9 cellular contexts compared by ENCODE assay signal in genomic region chr1:46520063-46520911, GRCh38. TPM values are rescaled to one million over a fixed set of nuclear protein-coding genes. Genes with fewer than 3 reads are reported as not detected.
A peak's percentile ranks its signal among the peaks of the same experiment; 100 is the strongest.
DNase-seq lines count a peak whose midpoint lies in the region; ATAC-seq and TF ChIP-seq lines count a peak whose summit lies in the region.
"Had no signal": no experiment of that assay in that cellular context is flagged by ENCODE, and none has a peak within 500 bp of the region (broad histone marks: within the 10 kb centered on the region; RNA-seq: fewer than 3 reads in every experiment).

No MANE protein-coding gene starts in this region.

- H3K27ac ChIP-seq in brain microvascular endothelial cell: no peak overlapping the region

- TF ChIP-seq CTCF in brain microvascular endothelial cell (IDR thresholded peaks at IDR 0.05; ENCODE audit: low read depth, low read length, missing control alignments): no peak

- in situ Hi-C loops in brain microvascular endothelial cell (cut with HindIII; ENCODE audit: low pct_ligation_motif_present, low sequenced_read_pairs): no loop called here

- H3K9me3 ChIP-seq in MG63: no peaks in the 10 kb centered on the region

- ATAC-seq in GM18873 (IDR thresholded peaks at IDR 0.05; ENCODE audit: low FRiP score, unreplicated experiment) (no peak), HG02870 (IDR thresholded peaks at IDR 0.05; ENCODE audit: unreplicated experiment) (no peak)

- H3K4me3 ChIP-seq in MG63 (no peak overlapping the region), brain microvascular endothelial cell (ENCODE audit: low read depth, low read length) (no peak overlapping the region)

- H3K36me3 ChIP-seq in MG63 (no peaks in the 10 kb centered on the region), brain microvascular endothelial cell (replicated peaks) (no peaks in the 10 kb centered on the region)

- DNase-seq in DMS153 treated with DMSO at 0.1 percent for 48 hours (lab: John Stamatoyannopoulos, UW; ENCODE audit: unreplicated experiment): peak; percentile 61
- DNase-seq in MG63: peak; percentile 79
- DNase-seq in brain microvascular endothelial cell: peak; percentile 83
- DNase-seq in myocyte (ENCODE audit: low read depth): peak; percentile 90
- no peak for DNase-seq in activated CD4-positive, CD25-positive, alpha-beta regulatory T cell (lab: John Stamatoyannopoulos, UW)
- DNase-seq in germinal center (ENCODE audit: low spot score): no peak

- H3K27me3 ChIP-seq in MG63 (no peaks in the 10 kb centered on the region), brain microvascular endothelial cell (replicated peaks) (peaks cover 35% of the 10 kb centered on the region)

RNA-seq across cellular contexts. Expression of gene DMBX1, which starts 30.7 kb away (rescaled TPM):
- not detected in 2 replicates for total RNA-seq in MG63 (2014; rRNA removed; shearing (Covaris generic); ENCODE audit: low replicate concordance)
- total RNA-seq in myocyte: not detected in 2 replicates
- not detected for polyA plus RNA-seq in myocyte (2012)
- total RNA-seq: mononuclear cell had no signal

RNA-seq across cellular contexts. Expression of gene KNCN, which starts 31.2 kb away (rescaled TPM):
- not detected in 2 replicates for total RNA-seq in MG63 (2014; rRNA removed; shearing (Covaris generic); ENCODE audit: low replicate concordance)
- not detected in 2 replicates for total RNA-seq in myocyte
- polyA plus RNA-seq in myocyte (2012): not detected

Comparison
In these comparisons a context has a peak if more than half of its experiments do, and no peak if none do; other contexts are left out.
1. DNase-seq: peak in DMS153 treated with DMSO at 0.1 percent for 48 hours (single experiment), MG63 (single experiment), brain microvascular endothelial cell (single experiment) and myocyte (single experiment); none in activated CD4-positive, CD25-positive, alpha-beta regulatory T cell (0 of 4) and germinal center (single experiment).